In the genomic region with DNA sequence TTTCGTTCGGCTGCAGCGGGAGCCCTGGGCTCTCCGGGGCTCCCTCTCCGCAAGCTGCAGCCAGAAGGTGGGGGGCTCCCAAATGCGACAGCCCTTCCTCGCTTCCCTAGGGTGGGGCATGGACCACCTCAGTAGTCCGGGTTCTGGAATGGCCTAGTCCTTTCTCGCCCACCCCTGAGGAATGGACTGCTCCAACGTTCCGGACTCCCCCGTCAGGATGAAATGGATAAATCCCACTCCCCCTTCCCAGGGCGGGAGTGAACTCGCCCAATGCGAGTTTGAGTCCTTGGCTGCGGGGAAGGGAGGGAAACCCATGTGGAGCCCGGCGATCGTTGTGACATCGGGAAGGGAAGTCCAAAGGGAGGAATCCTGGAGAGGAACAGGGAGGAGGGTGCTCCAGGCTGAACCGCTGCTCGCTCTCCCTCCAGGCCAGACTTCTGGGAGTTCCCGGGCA, we compare ENCODE assay signal across 1 cellular context.
A peak's percentile ranks its signal among the peaks of the same experiment; 100 is the strongest.
TF ChIP-seq lines count a peak whose summit lies in the region.

No MANE protein-coding gene starts in this region.

TF ChIP-seq in GM12878, 131 proteins besides CTCF, POLR2A, EP300 and RAD21:
- TF ChIP-seq FOXK2 (IDR thresholded peaks at IDR 0.05) (peak; percentile 83), BHLHE40 (IDR thresholded peaks at IDR 0.05; ENCODE audit: borderline replicate concordance in 1 of 2, low read depth in 2 of 2, low read length in 1 of 2) (peak in 1 of 2 experiments; percentile 29; a peak in 2 of 4 replicates), TCF12 (IDR thresholded peaks at IDR 0.05; ENCODE audit: low read depth, low read length) (no peak), RBBP5 (conservative IDR thresholded peaks at IDR 0.05) (no peak), KDM1A (IDR thresholded peaks at IDR 0.05; ENCODE audit: borderline replicate concordance) (no peak), SREBF1 (IDR thresholded peaks at IDR 0.05; ENCODE audit: low read length) (0 out of 2 replicates have a peak, but pooled peaks have one; percentile 36), MEF2B (IDR thresholded peaks at IDR 0.05; ENCODE audit: partially characterized antibody, poor library complexity, severe bottlenecking) (no peak)
- TF ChIP-seq, protein P1, sequence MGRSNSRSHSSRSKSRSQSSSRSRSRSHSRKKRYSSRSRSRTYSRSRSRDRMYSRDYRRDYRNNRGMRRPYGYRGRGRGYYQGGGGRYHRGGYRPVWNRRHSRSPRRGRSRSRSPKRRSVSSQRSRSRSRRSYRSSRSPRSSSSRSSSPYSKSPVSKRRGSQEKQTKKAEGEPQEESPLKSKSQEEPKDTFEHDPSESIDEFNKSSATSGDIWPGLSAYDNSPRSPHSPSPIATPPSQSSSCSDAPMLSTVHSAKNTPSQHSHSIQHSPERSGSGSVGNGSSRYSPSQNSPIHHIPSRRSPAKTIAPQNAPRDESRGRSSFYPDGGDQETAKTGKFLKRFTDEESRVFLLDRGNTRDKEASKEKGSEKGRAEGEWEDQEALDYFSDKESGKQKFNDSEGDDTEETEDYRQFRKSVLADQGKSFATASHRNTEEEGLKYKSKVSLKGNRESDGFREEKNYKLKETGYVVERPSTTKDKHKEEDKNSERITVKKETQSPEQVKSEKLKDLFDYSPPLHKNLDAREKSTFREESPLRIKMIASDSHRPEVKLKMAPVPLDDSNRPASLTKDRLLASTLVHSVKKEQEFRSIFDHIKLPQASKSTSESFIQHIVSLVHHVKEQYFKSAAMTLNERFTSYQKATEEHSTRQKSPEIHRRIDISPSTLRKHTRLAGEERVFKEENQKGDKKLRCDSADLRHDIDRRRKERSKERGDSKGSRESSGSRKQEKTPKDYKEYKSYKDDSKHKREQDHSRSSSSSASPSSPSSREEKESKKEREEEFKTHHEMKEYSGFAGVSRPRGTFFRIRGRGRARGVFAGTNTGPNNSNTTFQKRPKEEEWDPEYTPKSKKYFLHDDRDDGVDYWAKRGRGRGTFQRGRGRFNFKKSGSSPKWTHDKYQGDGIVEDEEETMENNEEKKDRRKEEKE (IDR thresholded peaks at IDR 0.05), result 0 out of 2 replicates have a peak, but pooled peaks have one; percentile 64
- TF ChIP-seq, protein P2, sequence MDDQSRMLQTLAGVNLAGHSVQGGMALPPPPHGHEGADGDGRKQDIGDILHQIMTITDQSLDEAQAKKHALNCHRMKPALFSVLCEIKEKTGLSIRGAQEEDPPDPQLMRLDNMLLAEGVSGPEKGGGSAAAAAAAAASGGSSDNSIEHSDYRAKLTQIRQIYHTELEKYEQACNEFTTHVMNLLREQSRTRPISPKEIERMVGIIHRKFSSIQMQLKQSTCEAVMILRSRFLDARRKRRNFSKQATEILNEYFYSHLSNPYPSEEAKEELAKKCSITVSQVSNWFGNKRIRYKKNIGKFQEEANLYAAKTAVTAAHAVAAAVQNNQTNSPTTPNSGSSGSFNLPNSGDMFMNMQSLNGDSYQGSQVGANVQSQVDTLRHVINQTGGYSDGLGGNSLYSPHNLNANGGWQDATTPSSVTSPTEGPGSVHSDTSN (IDR thresholded peaks at IDR 0.05; ENCODE audit: insufficient replicate concordance, low read depth, low read length), result no peak
